In genomic region chr4:113711883-113712662, GRCh38 we compare ENCODE assay signal across 32 cellular contexts.
"Had no signal": no experiment of that assay in that cellular context is flagged by ENCODE, and none has a peak within 500 bp of the region (broad histone marks: within the 10 kb centered on the region; RNA-seq: fewer than 3 reads in every experiment).

No MANE protein-coding gene starts in this region.

- H3K4me1 Mint-ChIP-seq: neural crest cell had no signal

- H3K36me3 ChIP-seq: esophagus muscularis mucosa, gastroesophageal sphincter, heart left ventricle, left lung, neutrophil, pancreas, right atrium auricular region, tibial artery, upper lobe of left lung had no signal

- H3K27me3 ChIP-seq: esophagus muscularis mucosa, foreskin keratinocyte, gastroesophageal sphincter, heart left ventricle, hepatocyte, left lung, neutrophil, pancreas, right atrium auricular region, testis, tibial artery, upper lobe of left lung had no signal

- H3K4me2 ChIP-seq: hepatocyte, smooth muscle cell had no signal

- H3K4me3 Mint-ChIP-seq: mesothelial cell of epicardium; naive B cell; natural killer cell treated with Interleukin-12 subunit alpha and Interleukin-12 subunit beta and Interleukin-15 and Interleukin-18, amount 100 ng/mL, for 72 hours; neural crest cell had no signal

- H3K27ac ChIP-seq: coronary artery, esophagus muscularis mucosa, foreskin keratinocyte, gastroesophageal sphincter, heart left ventricle, hepatocyte, left lung, neutrophil, pancreas, right atrium auricular region, testis, tibial artery, upper lobe of left lung had no signal

- H2AFZ ChIP-seq: hepatocyte had no signal

- H3K9me3 Mint-ChIP-seq: mesothelial cell of epicardium; naive B cell; natural killer cell treated with Interleukin-12 subunit alpha and Interleukin-12 subunit beta and Interleukin-15 and Interleukin-18, amount 100 ng/mL, for 72 hours; neural crest cell had no signal

- FAIRE-seq: endothelial cell of umbilical vein, pancreas, urothelium cell line had no signal

- H3K27ac Mint-ChIP-seq: mesothelial cell of epicardium; natural killer cell treated with Interleukin-12 subunit alpha and Interleukin-12 subunit beta and Interleukin-15 and Interleukin-18, amount 100 ng/mL, for 72 hours had no signal

- ATAC-seq: foreskin keratinocyte; gastroesophageal sphincter; heart left ventricle; left cardiac atrium; left lung; mucosa of descending colon; natural killer cell treated with Interleukin-12 subunit alpha and Interleukin-12 subunit beta and Interleukin-15 and Interleukin-18, amount 100 ng/mL, for 72 hours; sciatic nerve; stimulated activated naive CD8-positive, alpha-beta T cell treated with anti-CD3 and anti-CD28 coated beads, Interleukin-15, Interleukin-2, amounts not matched to agents 100 U/mL and 50 U/mL, for 24 hours had no signal

- H3K4me1 ChIP-seq: foreskin keratinocyte, pancreas, testis had no signal

- DNase-seq: dermis blood vessel endothelial cell; effector memory CD4-positive, alpha-beta T cell; foreskin keratinocyte; heart left ventricle; left cardiac atrium; left lung; mesenchymal stem cell; mucosa of descending colon; naive B cell; pancreas; stimulated activated CD4-positive, alpha-beta T cell treated with anti-CD3 and anti-CD28 coated beads, Interleukin-12 subunit alpha, Interleukin-12 subunit beta, amount 100 ng/mL, for 4 hours; stimulated activated CD4-positive, alpha-beta T cell treated with anti-CD3 and anti-CD28 coated beads, Interleukin-1b, Interleukin-23, amount 100 ng/mL, for 48 hours; stimulated activated CD4-positive, alpha-beta T cell treated with anti-CD3 and anti-CD28 coated beads, Interleukin-4, amount 100 ng/mL, for 1 hour; stimulated activated CD8-positive, alpha-beta memory T cell treated with anti-CD3 and anti-CD28 coated beads, Interleukin-4, amount 100 ng/mL, for 48 hours; stimulated activated naive CD8-positive, alpha-beta T cell treated with anti-CD3 and anti-CD28 coated beads, Interleukin-15, Interleukin-2, amounts not matched to agents 100 U/mL and 50 U/mL, for 24 hours; substantia nigra; testis; tibial artery; upper lobe of left lung had no signal

- H3K9me3 ChIP-seq: esophagus muscularis mucosa, gastroesophageal sphincter, heart left ventricle, left lung, mucosa of descending colon, neutrophil, pancreas, right atrium auricular region, testis, tibial artery, upper lobe of left lung had no signal

- H3K36me3 Mint-ChIP-seq: mesothelial cell of epicardium; naive B cell; natural killer cell treated with Interleukin-12 subunit alpha and Interleukin-12 subunit beta and Interleukin-15 and Interleukin-18, amount 100 ng/mL, for 72 hours had no signal

- H3K27me3 Mint-ChIP-seq: naive B cell; natural killer cell treated with Interleukin-12 subunit alpha and Interleukin-12 subunit beta and Interleukin-15 and Interleukin-18, amount 100 ng/mL, for 72 hours had no signal

- H3K4me3 ChIP-seq: coronary artery, esophagus muscularis mucosa, gastroesophageal sphincter, heart left ventricle, hepatocyte, left lung, mucosa of descending colon, pancreas, right atrium auricular region, smooth muscle cell, testis, tibial artery, upper lobe of left lung had no signal
